21 cellular contexts compared by ENCODE assay signal in the genomic region with DNA sequence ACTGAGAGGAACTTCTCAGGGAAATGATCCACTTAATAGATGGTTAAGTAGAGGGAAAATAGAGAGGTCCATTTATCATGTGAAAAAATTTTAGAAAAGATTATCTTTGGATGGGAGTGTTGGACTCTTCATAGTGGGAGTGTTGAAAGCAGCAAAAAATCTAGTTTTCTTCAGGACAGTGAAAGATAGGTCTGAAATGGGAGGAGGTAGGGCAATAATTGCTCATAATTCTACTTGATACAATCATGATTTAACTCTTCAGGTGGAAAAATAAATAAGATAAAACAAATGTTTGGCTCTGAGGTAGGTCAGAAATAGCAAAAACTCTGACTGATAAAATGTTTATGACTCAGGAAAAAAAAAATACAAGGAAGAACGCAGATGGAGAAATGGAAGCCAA.
DNase-seq lines count a peak whose midpoint lies in the region; ATAC-seq and TF ChIP-seq lines count a peak whose summit lies in the region.
"Had no signal": no experiment of that assay in that cellular context is flagged by ENCODE, and none has a peak within 500 bp of the region (broad histone marks: within the 10 kb centered on the region; RNA-seq: fewer than 3 reads in every experiment).

No MANE protein-coding gene starts in this region.

- TF ChIP-seq CTCF in cardiac muscle cell (IDR thresholded peaks at IDR 0.05; ENCODE audit: low read depth, low read length) (no peak), right atrium auricular region (IDR thresholded peaks at IDR 0.05) (no peak), gastrocnemius medialis (IDR thresholded peaks at IDR 0.05 in 4 of 5, conservative IDR thresholded peaks at IDR 0.05 in 1 of 5) (no peak), upper lobe of right lung (IDR thresholded peaks at IDR 0.05) (no peak)

- in situ Hi-C loops in gastrocnemius medialis (cut with MboI; ENCODE audit: low sequenced_read_pairs in 4 of 4) = no loop called here

- ATAC-seq in left ventricle myocardium superior (no peak), gastrocnemius medialis (no peak), upper lobe of right lung (no peak), HG02588 (IDR thresholded peaks at IDR 0.05; ENCODE audit: unreplicated experiment) (no peak), HG03196 (IDR thresholded peaks at IDR 0.05; ENCODE audit: unreplicated experiment) (no peak)
- ATAC-seq: stimulated activated effector memory CD8-positive, alpha-beta T cell treated with anti-CD3 and anti-CD28 coated beads, Interleukin-12 subunit alpha, Interleukin-12 subunit beta, amount 100 ng/mL, for 72 hours had no signal

- H3K4me1 ChIP-seq in cardiac muscle cell (ENCODE audit: low read depth) (peaks cover 55% of the 10 kb centered on the region), right atrium auricular region (peaks cover 0 to 50% of the 10 kb centered on the region in 2 donors), gastrocnemius medialis (peaks cover 30 to 43% of the 10 kb centered on the region in 2 donors), upper lobe of right lung (peaks cover 16% of the 10 kb centered on the region)

- H3K4me3 ChIP-seq in cardiac muscle cell (no peak overlapping the region), right atrium auricular region (no peak overlapping the region), gastrocnemius medialis (no peak overlapping the region), upper lobe of right lung (no peak overlapping the region)
- H3K4me3 ChIP-seq: MG63 had no signal

- intact Hi-C loops in left ventricle myocardium superior (cut with micrococcal nuclease) = no loop called here
- intact Hi-C loops in gastrocnemius medialis (cut with DNase I; ENCODE audit: low total_unique reads) = no loop called here
- intact Hi-C loops in upper lobe of right lung (cut with DNase I) = no loop called here

- H3K27ac ChIP-seq in cardiac muscle cell = peak overlapping the region; percentile 28
- peak overlapping the region; percentile 84 to 87 for H3K27ac ChIP-seq in right atrium auricular region
- H3K27ac ChIP-seq in gastrocnemius medialis = peak overlapping the region; percentile 61 to 85 (median 84)
- peak overlapping the region; percentile 73 for H3K27ac ChIP-seq in upper lobe of right lung

- DNase-seq in cardiac muscle cell (ENCODE audit: low read depth in 1 of 2, low spot score in 1 of 2) (no peak), left ventricle myocardium superior (no peak), right atrium auricular region (ENCODE audit: low spot score) (no peak), gastrocnemius medialis (no peak), upper lobe of right lung (no peak), RPMI8226 (no peak)
- DNase-seq: 8988T; activated CD4-positive, alpha-beta T cell treated with anti-CD3 and anti-CD28 coated beads for 48 hours; activated CD8-positive, alpha-beta memory T cell treated with anti-CD3 and anti-CD28 coated beads, Interleukin-2, amount 50 U/mL, for 4 hours; activated naive CD8-positive, alpha-beta T cell treated with anti-CD3 and anti-CD28 coated beads, Interleukin-2, amount 10 ng/mL, durations not matched to agents 7 days and 5 days; central memory CD4-positive, alpha-beta T cell; DMS79 treated with DMSO at 0.1 percent for 48 hours; MG63; NCI-H1417 treated with DMSO at 0.1 percent for 48 hours; NCI-H774; occipital lobe; T-helper 1 cell; trophoblast cell had no signal

- H3K9me3 ChIP-seq in cardiac muscle cell (ENCODE audit: low read depth) = no peaks in the 10 kb centered on the region
- no peaks in the 10 kb centered on the region for H3K9me3 ChIP-seq in right atrium auricular region
- H3K9me3 ChIP-seq in gastrocnemius medialis = no peaks in the 10 kb centered on the region
- H3K9me3 ChIP-seq in upper lobe of right lung = no peaks in the 10 kb centered on the region
- H3K9me3 ChIP-seq: MG63 had no signal

- H3K27me3 ChIP-seq in cardiac muscle cell = no peaks in the 10 kb centered on the region
- H3K27me3 ChIP-seq in right atrium auricular region = no peaks in the 10 kb centered on the region
- H3K27me3 ChIP-seq in gastrocnemius medialis = no peaks in the 10 kb centered on the region
- no peaks in the 10 kb centered on the region for H3K27me3 ChIP-seq in upper lobe of right lung
- H3K27me3 ChIP-seq: MG63 had no signal

- TF ChIP-seq POLR2A in gastrocnemius medialis (IDR thresholded peaks at IDR 0.05) = no peak

- H3K36me3 ChIP-seq in cardiac muscle cell = no peaks in the 10 kb centered on the region
- H3K36me3 ChIP-seq in right atrium auricular region = no peaks in the 10 kb centered on the region
- no peaks in the 10 kb centered on the region for H3K36me3 ChIP-seq in gastrocnemius medialis
- no peaks in the 10 kb centered on the region for H3K36me3 ChIP-seq in upper lobe of right lung
- H3K36me3 ChIP-seq: MG63 had no signal

Comparison
In these comparisons a context has a peak if more than half of its experiments do, and no peak if none do; other contexts are left out.
1. H3K27ac ChIP-seq: peak in every context shown above with its lines; median percentile 86 in right atrium auricular region; 84 in gastrocnemius medialis; 73 in upper lobe of right lung; 28 in cardiac muscle cell.